Comparison of ENCODE assay signal across 13 cellular contexts in the genomic region with DNA sequence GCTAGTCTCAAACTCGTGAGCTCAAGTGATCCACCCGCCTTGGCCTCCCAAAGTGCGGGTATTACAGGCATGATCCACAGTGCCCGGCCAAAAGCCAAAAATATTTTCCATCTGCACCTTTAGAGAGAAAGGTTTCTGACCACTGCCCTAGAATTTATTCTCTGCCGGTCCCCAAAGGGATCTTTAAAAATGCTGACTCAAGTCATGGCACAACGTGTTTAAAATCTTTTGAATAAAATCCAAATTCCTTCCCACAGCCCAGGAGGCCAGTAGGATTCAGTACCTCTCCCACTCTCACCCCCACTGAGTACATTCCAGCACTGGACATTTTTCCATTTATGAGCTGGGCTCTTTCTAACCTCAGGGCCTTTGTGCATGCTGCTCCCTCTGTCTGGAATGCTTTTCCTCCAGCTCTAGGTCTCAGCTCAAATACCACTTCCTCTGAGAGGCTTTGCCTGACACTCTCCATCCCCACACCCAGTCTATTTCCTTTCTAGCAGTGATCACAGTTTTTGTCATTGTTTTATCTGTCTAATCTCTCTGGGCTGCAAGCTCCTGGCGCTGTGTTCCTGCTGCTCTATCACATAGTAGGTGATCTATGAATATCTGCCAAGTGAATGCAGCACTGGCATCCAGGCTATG.
DNase-seq lines count a peak whose midpoint lies in the region; ATAC-seq and TF ChIP-seq lines count a peak whose summit lies in the region.
"Had no signal": no experiment of that assay in that cellular context is flagged by ENCODE, and none has a peak within 500 bp of the region (broad histone marks: within the 10 kb centered on the region; RNA-seq: fewer than 3 reads in every experiment).

No MANE protein-coding gene starts in this region.

- H2BK12ac ChIP-seq in mesenchymal stem cell (ENCODE audit: low read length in 2 of 2): peak overlapping the region; percentile 28 to 51

- H3K9me3 Mint-ChIP-seq in activated T-helper 1 cell treated with anti-CD3 and anti-CD28 coated beads, Interleukin-12 subunit alpha, Interleukin-12 subunit beta, Interleukin-2, Interleukin-4 antibody, amounts not matched to agents 30 ng/mL and 10 ng/mL and 1 ng/mL, durations not matched to agents 14 hours and 24 hours and 36 hours: no peaks in the 10 kb centered on the region
- H3K9me3 Mint-ChIP-seq in glutamatergic neuron (ENCODE audit: unreplicated experiment): no peaks in the 10 kb centered on the region

- WGBS in mesenchymal stem cell: 82% methylated on average over 7 of the region's 7 CpGs
- 71 to 72% methylated on average over 7 of the region's 7 CpGs for WGBS in tibial nerve, 2 donors

- TF ChIP-seq CTCF in DND-41 (IDR thresholded peaks at IDR 0.05; ENCODE audit: borderline replicate concordance, extremely low read depth, low read length, poor library complexity, severe bottlenecking) (no peak), glutamatergic neuron (IDR thresholded peaks at IDR 0.05; ENCODE audit: partially characterized antibody, unreplicated experiment) (no peak), tibial nerve (IDR thresholded peaks at IDR 0.05) (no peak)

- peak overlapping the region; percentile 16 for H4K8ac ChIP-seq in mesenchymal stem cell (ENCODE audit: low read length)

- no peaks in the 10 kb centered on the region for H3K27me3 ChIP-seq in DND-41 (ENCODE audit: insufficient read depth, low read length, poor library complexity)
- H3K27me3 ChIP-seq in mesenchymal stem cell (ENCODE audit: control insufficient read depth in 1 of 2, insufficient read depth in 1 of 2, low read length in 2 of 2): no peaks in the 10 kb centered on the region
- H3K27me3 ChIP-seq in tibial nerve: no peaks in the 10 kb centered on the region

- H3K4me2 ChIP-seq in DND-41 (ENCODE audit: insufficient read depth, low read length) (no peak overlapping the region), mesenchymal stem cell (ENCODE audit: low read length, poor library complexity, severe bottlenecking) (no peak overlapping the region)

- peak overlapping the region; percentile 37 to 65 for H3K18ac ChIP-seq in mesenchymal stem cell (ENCODE audit: low read depth in 1 of 2, low read length in 2 of 2)

- peak overlapping the region; percentile 28 for H3K4me3 Mint-ChIP-seq in activated T-helper 1 cell treated with anti-CD3 and anti-CD28 coated beads, Interleukin-12 subunit alpha, Interleukin-12 subunit beta, Interleukin-2, Interleukin-4 antibody, amounts not matched to agents 30 ng/mL and 10 ng/mL and 1 ng/mL, durations not matched to agents 14 hours and 24 hours and 36 hours
- no peak overlapping the region for H3K4me3 Mint-ChIP-seq in glutamatergic neuron (ENCODE audit: unreplicated experiment)

- TF ChIP-seq POLR2A in tibial nerve (IDR thresholded peaks at IDR 0.05): no peak

- H3K4ac ChIP-seq in mesenchymal stem cell (ENCODE audit: low read depth in 1 of 2, low read length in 2 of 2): peak overlapping the region in 1 of 2 experiments; percentile 21

- intact Hi-C loops in activated T-helper 1 cell treated with anti-CD3 and anti-CD28 coated beads, Interleukin-12 subunit alpha, Interleukin-12 subunit beta, Interleukin-2, Interleukin-4 antibody, amounts not matched to agents 30 ng/mL and 10 ng/mL and 1 ng/mL, durations not matched to agents 14 hours and 24 hours and 36 hours (cut with micrococcal nuclease): loop anchor here (10.0 kb wide), 1 partner anchor 241 kb away; no protein-coding TSS in a partner anchor

- H2BK5ac ChIP-seq in mesenchymal stem cell (ENCODE audit: low read depth, low read length, poor library complexity, severe bottlenecking): no peak overlapping the region

- peak overlapping the region; percentile 15 for H3K27ac Mint-ChIP-seq in activated T-helper 1 cell treated with anti-CD3 and anti-CD28 coated beads, Interleukin-12 subunit alpha, Interleukin-12 subunit beta, Interleukin-2, Interleukin-4 antibody, amounts not matched to agents 30 ng/mL and 10 ng/mL and 1 ng/mL, durations not matched to agents 14 hours and 24 hours and 36 hours
- no peak overlapping the region for H3K27ac Mint-ChIP-seq in glutamatergic neuron (ENCODE audit: unreplicated experiment)

- H2BK120ac ChIP-seq in mesenchymal stem cell (ENCODE audit: low read depth, low read length): peak overlapping the region; percentile 55

- H3K27me3 Mint-ChIP-seq in activated T-helper 1 cell treated with anti-CD3 and anti-CD28 coated beads, Interleukin-12 subunit alpha, Interleukin-12 subunit beta, Interleukin-2, Interleukin-4 antibody, amounts not matched to agents 30 ng/mL and 10 ng/mL and 1 ng/mL, durations not matched to agents 14 hours and 24 hours and 36 hours (ENCODE audit: insufficient read depth): no peaks in the 10 kb centered on the region
- peaks cover 9% of the 10 kb centered on the region for H3K27me3 Mint-ChIP-seq in glutamatergic neuron (ENCODE audit: unreplicated experiment)

- DNase-seq in DND-41 (peak; percentile 22), HT1080 (ENCODE audit: low read depth) (peak; percentile 57), mesenchymal stem cell (peak; percentile 54), glutamatergic neuron (no peak), tibial nerve (ENCODE audit: low spot score in 2 of 2) (no peak), DMS114 treated with DMSO at 0.1 percent for 48 hours (lab: John Stamatoyannopoulos, UW; ENCODE audit: unreplicated experiment) (no peak)
- no peak for DNase-seq in activated T-helper 1 cell treated with anti-CD3 and anti-CD28 coated beads, Interleukin-12 subunit alpha, Interleukin-12 subunit beta, Interleukin-2, Interleukin-4 antibody, amounts not matched to agents 30 ng/mL and 10 ng/mL and 1 ng/mL, durations not matched to agents 14 hours and 24 hours and 36 hours (ENCODE audit: low spot score)
- DNase-seq: DMS79 treated with DMSO at 0.1 percent for 48 hours, NCI-H345, WERI-Rb-1 had no signal

- H2AFZ ChIP-seq in DND-41 (ENCODE audit: low read depth, low read length) (no peak overlapping the region), mesenchymal stem cell (ENCODE audit: low read depth, low read length) (no peak overlapping the region)

- H3K4me3 ChIP-seq in DND-41 (ENCODE audit: low read depth in 1 of 2, low read length in 2 of 2): no peak overlapping the region
- H3K4me3 ChIP-seq in mesenchymal stem cell (ENCODE audit: insufficient read depth in 1 of 2, low read depth in 1 of 2, low read length in 2 of 2): no peak overlapping the region
- no peak overlapping the region for H3K4me3 ChIP-seq in tibial nerve
- H3K4me3 ChIP-seq: thoracic aorta had no signal

- no peaks in the 10 kb centered on the region for H3K79me1 ChIP-seq in mesenchymal stem cell (replicated peaks; ENCODE audit: low read length, poor library complexity, severe bottlenecking)

- H3K27ac ChIP-seq in DND-41 (ENCODE audit: low read length) (no peak overlapping the region), mesenchymal stem cell (ENCODE audit: low read length, poor library complexity, severe bottlenecking) (no peak overlapping the region), tibial nerve (peak overlapping the region in 1 of 4 donors; percentile 34)
- H3K27ac ChIP-seq: thoracic aorta, WERI-Rb-1 had no signal

- ATAC-seq in DND-41 (ENCODE audit: insufficient read depth, low read depth) (peak; percentile 70), GM18511 (IDR thresholded peaks at IDR 0.05; ENCODE audit: unreplicated experiment) (no peak)
- ATAC-seq: sciatic nerve had no signal

- peaks cover 4% of the 10 kb centered on the region for H3K36me3 Mint-ChIP-seq in activated T-helper 1 cell treated with anti-CD3 and anti-CD28 coated beads, Interleukin-12 subunit alpha, Interleukin-12 subunit beta, Interleukin-2, Interleukin-4 antibody, amounts not matched to agents 30 ng/mL and 10 ng/mL and 1 ng/mL, durations not matched to agents 14 hours and 24 hours and 36 hours (ENCODE audit: low read depth)
- no peaks in the 10 kb centered on the region for H3K36me3 Mint-ChIP-seq in glutamatergic neuron (ENCODE audit: unreplicated experiment)

- peak overlapping the region; percentile 63 for H2AK5ac ChIP-seq in mesenchymal stem cell (ENCODE audit: low read length, severe bottlenecking)

- TF ChIP-seq EP300 in tibial nerve (IDR thresholded peaks at IDR 0.05): no peak

- H3K36me3 ChIP-seq in DND-41 (ENCODE audit: insufficient read depth, low read length): no peaks in the 10 kb centered on the region
- no peaks in the 10 kb centered on the region for H3K36me3 ChIP-seq in mesenchymal stem cell (ENCODE audit: control insufficient read depth in 1 of 2, insufficient read depth in 2 of 2, low read depth in 1 of 2, low read length in 2 of 2)
- no peaks in the 10 kb centered on the region for H3K36me3 ChIP-seq in tibial nerve
- H3K36me3 ChIP-seq: thoracic aorta, WERI-Rb-1 had no signal

- H2BK15ac ChIP-seq in mesenchymal stem cell (ENCODE audit: low read depth, poor library complexity, severe bottlenecking): no peak overlapping the region

- H3K9me3 ChIP-seq in DND-41 (ENCODE audit: insufficient read depth, low read length, severe bottlenecking): no peaks in the 10 kb centered on the region
- H3K9me3 ChIP-seq in mesenchymal stem cell (ENCODE audit: control insufficient read depth, low read length): no peaks in the 10 kb centered on the region
- no peaks in the 10 kb centered on the region for H3K9me3 ChIP-seq in tibial nerve
- H3K9me3 ChIP-seq: thoracic aorta had no signal

- no peaks in the 10 kb centered on the region for H3K4me1 ChIP-seq in DND-41 (ENCODE audit: insufficient read depth, low read length)
- peaks cover 12% of the 10 kb centered on the region for H3K4me1 ChIP-seq in mesenchymal stem cell (ENCODE audit: control insufficient read depth, insufficient read depth, low read depth, low read length)
- peaks cover 0 to 30% (median 7%) of the 10 kb centered on the region in 4 donors for H3K4me1 ChIP-seq in tibial nerve

- H3K23ac ChIP-seq in mesenchymal stem cell (ENCODE audit: low read length in 2 of 2): no peak overlapping the region

- H3K14ac ChIP-seq in mesenchymal stem cell (ENCODE audit: low read length in 2 of 2): no peak overlapping the region

- peak overlapping the region; percentile 16 for H4K91ac ChIP-seq in mesenchymal stem cell (ENCODE audit: low read length)

- H3K9ac ChIP-seq in DND-41 (ENCODE audit: low read depth, low read length) (no peak overlapping the region), mesenchymal stem cell (ENCODE audit: low read length) (no peak overlapping the region)

- no peaks in the 10 kb centered on the region for H3K79me2 ChIP-seq in DND-41 (ENCODE audit: insufficient read depth, low read length)

- no peaks in the 10 kb centered on the region for H4K20me1 ChIP-seq in DND-41 (ENCODE audit: insufficient read depth, low read length)

- H3K4me1 Mint-ChIP-seq in activated T-helper 1 cell treated with anti-CD3 and anti-CD28 coated beads, Interleukin-12 subunit alpha, Interleukin-12 subunit beta, Interleukin-2, Interleukin-4 antibody, amounts not matched to agents 30 ng/mL and 10 ng/mL and 1 ng/mL, durations not matched to agents 14 hours and 24 hours and 36 hours (ENCODE audit: low read depth): peaks cover 69% of the 10 kb centered on the region
- peaks cover 5% of the 10 kb centered on the region for H3K4me1 Mint-ChIP-seq in glutamatergic neuron (ENCODE audit: low read depth, unreplicated experiment)

Comparison
In these comparisons a context has a peak if more than half of its experiments do, and no peak if none do; other contexts are left out.
1. DNase-seq: peak in DND-41 (single experiment), HT1080 (single experiment) and mesenchymal stem cell (single experiment); none in activated T-helper 1 cell treated with anti-CD3 and anti-CD28 coated beads, Interleukin-12 subunit alpha, Interleukin-12 subunit beta, Interleukin-2, Interleukin-4 antibody, amounts not matched to agents 30 ng/mL and 10 ng/mL and 1 ng/mL, durations not matched to agents 14 hours and 24 hours and 36 hours (single experiment), glutamatergic neuron (single experiment), tibial nerve (0 of 2) and DMS114 treated with DMSO at 0.1 percent for 48 hours (single experiment).